Comparison of ENCODE assay signal across 7 cellular contexts in the genomic region with DNA sequence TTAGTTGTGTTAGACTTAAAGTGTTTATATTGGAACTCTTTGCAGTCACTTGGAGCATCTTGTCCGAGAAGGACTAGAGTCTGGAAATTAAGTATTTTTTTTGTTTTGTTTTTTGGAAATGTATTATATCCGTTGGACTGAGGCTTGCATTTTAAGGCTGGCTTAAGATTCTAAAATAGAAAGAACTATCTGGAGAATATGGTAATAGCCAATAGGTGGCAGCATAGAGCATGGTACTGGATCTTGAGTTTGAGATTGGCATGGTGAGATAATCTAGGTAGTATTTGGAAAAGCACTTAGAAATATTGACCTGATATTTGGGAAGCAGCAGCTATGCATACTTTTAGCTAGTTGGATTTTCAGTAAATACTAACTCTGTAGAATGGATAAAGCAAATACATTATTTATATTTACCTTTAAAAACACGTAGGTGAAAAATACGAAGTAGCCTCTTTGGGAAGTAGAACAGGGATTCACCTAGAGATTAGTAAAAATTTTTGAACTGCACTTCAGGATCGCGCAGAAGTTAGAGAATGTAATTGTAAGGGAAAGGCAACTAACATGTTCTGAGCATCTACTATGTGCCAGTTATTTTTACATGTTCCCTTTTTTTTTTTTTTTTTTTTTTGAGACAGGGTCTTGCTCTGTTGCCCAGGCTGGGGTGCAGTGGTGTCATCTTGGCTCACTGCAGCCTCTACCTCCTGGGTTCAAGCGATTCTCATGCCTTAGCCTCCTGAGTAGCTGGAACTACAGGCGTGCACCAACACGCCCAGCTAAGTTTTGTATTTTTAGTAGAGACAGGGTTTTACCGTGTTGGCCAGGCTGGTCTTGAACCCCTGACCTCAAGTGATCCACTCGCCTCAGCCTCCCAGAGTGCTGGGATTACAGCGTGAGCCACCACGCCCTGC.
A peak's percentile ranks its signal among the peaks of the same experiment; 100 is the strongest.
DNase-seq lines count a peak whose midpoint lies in the region; ATAC-seq and TF ChIP-seq lines count a peak whose summit lies in the region.

No MANE protein-coding gene starts in this region.

- H3K79me2 ChIP-seq in SU-DHL-6 (ENCODE audit: insufficient read depth, low read length): peaks cover 40% of the 10 kb centered on the region

- H3K27ac ChIP-seq in HL-60 (replicated peaks) (no peak overlapping the region), SU-DHL-6 (ENCODE audit: low read depth, low read length) (no peak overlapping the region)

- peak; percentile 17 for DNase-seq in Daoy (ENCODE audit: low read depth)
- DNase-seq in HL-60 (ENCODE audit: low read depth in 1 of 2, low spot score in 1 of 2): peak in 1 of 2 experiments; percentile 27
- DNase-seq in globus pallidus (ENCODE audit: low spot score): peak; percentile 35
- no peak for DNase-seq in sciatic nerve (ENCODE audit: low spot score)
- DNase-seq in ureter (ENCODE audit: low spot score): no peak
- no peak for DNase-seq in cortex of kidney (lab: John Stamatoyannopoulos, UW)

- H3K9me2 ChIP-seq in SU-DHL-6 (replicated peaks; ENCODE audit: insufficient read depth, low read length): no peaks in the 10 kb centered on the region

- H4K20me1 ChIP-seq in SU-DHL-6 (ENCODE audit: low read depth, low read length): 0 out of 2 replicates have a peak, but pooled peaks cover 5% of the 10 kb centered on the region

- TF ChIP-seq CTCF in HL-60 (IDR thresholded peaks at IDR 0.05; ENCODE audit: insufficient read depth, low read length) (peak; percentile 33), SU-DHL-6 (IDR thresholded peaks at IDR 0.05; ENCODE audit: insufficient read depth, low read length, poor library complexity, severe bottlenecking) (peak; percentile 68)

- no peak overlapping the region for H3K4me3 ChIP-seq in HL-60 (replicated peaks; ENCODE audit: insufficient read depth, low read length)
- H3K4me3 ChIP-seq in SU-DHL-6 (ENCODE audit: insufficient read depth, low read length, poor library complexity, severe bottlenecking): no peak overlapping the region

- ATAC-seq in sciatic nerve: peak; percentile 26

- no peaks in the 10 kb centered on the region for H3K9me3 ChIP-seq in SU-DHL-6 (ENCODE audit: insufficient read depth, low read length)

- H3K27me3 ChIP-seq in HL-60 (ENCODE audit: insufficient read depth, poor library complexity, severe bottlenecking) (no peaks in the 10 kb centered on the region), SU-DHL-6 (ENCODE audit: low read length) (no peaks in the 10 kb centered on the region)

- H3K9ac ChIP-seq in SU-DHL-6 (ENCODE audit: low read length): no peak overlapping the region

- no peak overlapping the region for H3K4me2 ChIP-seq in SU-DHL-6 (ENCODE audit: low read depth, low read length, poor library complexity, severe bottlenecking)

- H3K36me3 ChIP-seq in SU-DHL-6 (ENCODE audit: low read length): 0 out of 2 replicates have a peak, but pooled peaks cover 3% of the 10 kb centered on the region

- intact Hi-C loops in sciatic nerve (cut with DNase I): no loop called here

- H3F3A ChIP-seq in SU-DHL-6 (ENCODE audit: insufficient read depth): peaks cover 16% of the 10 kb centered on the region; the same call in 1 of the 2 replicates

- no peak overlapping the region for H2AFZ ChIP-seq in SU-DHL-6 (ENCODE audit: low read depth, low read length, severe bottlenecking)

Comparison
In these comparisons a context has a peak if more than half of its experiments do, and no peak if none do; other contexts are left out.
1. DNase-seq: peak in Daoy (single experiment) and globus pallidus (single experiment); none in sciatic nerve (single experiment), ureter (single experiment) and cortex of kidney (single experiment).